10 cellular contexts compared by ENCODE assay signal in the genomic region with DNA sequence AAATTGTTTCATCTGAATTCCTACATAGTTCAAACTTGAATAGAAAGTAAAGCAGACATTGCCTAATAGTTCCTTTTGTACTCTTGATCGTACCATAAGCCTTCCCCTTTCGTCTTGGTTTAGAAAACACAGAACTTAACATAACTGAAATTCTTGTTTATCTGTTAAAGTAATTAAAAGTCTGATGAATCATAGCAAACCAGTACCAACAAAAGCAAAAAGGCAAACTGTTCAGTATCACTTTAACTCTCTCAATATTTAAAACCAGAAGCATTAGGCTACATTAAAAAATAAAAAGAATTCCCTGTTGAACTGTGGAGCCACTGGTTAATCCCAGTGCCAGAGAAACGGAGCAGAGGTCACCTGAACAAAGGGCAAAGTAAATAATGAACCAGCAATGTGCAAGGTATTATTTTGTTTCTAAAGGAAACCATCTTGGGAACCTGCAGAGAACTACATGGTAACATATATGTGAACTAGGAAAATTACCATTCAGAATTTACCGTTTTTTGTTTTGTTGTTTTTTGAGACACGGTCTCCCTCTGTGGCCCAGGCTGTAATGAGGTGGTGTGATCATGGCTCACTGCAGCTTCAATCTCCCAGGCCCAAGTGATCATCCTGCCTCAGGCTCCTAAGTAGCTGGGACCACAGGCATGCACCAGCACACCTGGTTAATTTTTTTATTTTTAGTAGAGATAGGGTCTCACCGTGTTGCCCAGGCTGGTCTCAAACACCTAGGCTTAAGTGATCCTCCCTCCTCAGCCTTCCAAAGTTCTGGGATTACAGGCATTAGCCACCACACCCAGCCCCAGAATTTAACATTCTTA. TPM values are rescaled to one million over a fixed set of nuclear protein-coding genes. Genes with fewer than 3 reads are reported as not detected.
DNase-seq lines count a peak whose midpoint lies in the region; ATAC-seq and TF ChIP-seq lines count a peak whose summit lies in the region.
"Had no signal": no experiment of that assay in that cellular context is flagged by ENCODE, and none has a peak within 500 bp of the region (broad histone marks: within the 10 kb centered on the region; RNA-seq: fewer than 3 reads in every experiment).

No MANE protein-coding gene starts in this region.

- H3K4me1 Mint-ChIP-seq in memory B cell = peaks cover 21% of the 10 kb centered on the region

- peak overlapping the region; percentile 49 for H3K4me3 ChIP-seq in coronary artery
- no peak overlapping the region for H3K4me3 ChIP-seq in transverse colon
- H3K4me3 ChIP-seq: lung had no signal

- no peak overlapping the region for H3K4me3 Mint-ChIP-seq in memory B cell

- H3K27ac ChIP-seq in coronary artery (peak overlapping the region; percentile 56 to 86), transverse colon (peak overlapping the region; percentile 75 to 80 (median 76))

- peaks cover 41% of the 10 kb centered on the region for H3K36me3 Mint-ChIP-seq in memory B cell

- no peak for TF ChIP-seq EP300 in transverse colon (IDR thresholded peaks at IDR 0.05; ENCODE audit: low read depth)

- no peaks in the 10 kb centered on the region for H3K27me3 ChIP-seq in transverse colon

- H3K27ac Mint-ChIP-seq in memory B cell = peak overlapping the region; percentile 78

- peaks cover 0 to 11% (median 2%) of the 10 kb centered on the region in 4 donors for H3K36me3 ChIP-seq in transverse colon

- H3K9me3 Mint-ChIP-seq in memory B cell = peaks cover 5% of the 10 kb centered on the region

- no peaks in the 10 kb centered on the region for H3K27me3 Mint-ChIP-seq in memory B cell

- H3K9me3 ChIP-seq in transverse colon = no peaks in the 10 kb centered on the region

- TF ChIP-seq CTCF in coronary artery (IDR thresholded peaks at IDR 0.05) (no peak), transverse colon (IDR thresholded peaks at IDR 0.05) (no peak)

- in situ Hi-C loops in transverse colon (cut with MboI; ENCODE audit: low pct_ligation_motif_present in 1 of 4, low pct_unique_long_range_greater_than_20kb in 1 of 4, low sequenced_read_pairs in 3 of 4) = no loop called here

- DNase-seq in M059J (ENCODE audit: low read depth) (peak; percentile 54), coronary artery (ENCODE audit: low spot score) (no peak), memory B cell (ENCODE audit: low spot score in 2 of 2) (no peak), transverse colon (no peak), DMS53 treated with DMSO at 0.1 percent for 48 hours (lab: John Stamatoyannopoulos, UW; ENCODE audit: unreplicated experiment) (no peak)
- DNase-seq in stimulated activated CD4-positive, alpha-beta T cell treated with anti-CD3 and anti-CD28 coated beads, Interleukin-12 subunit alpha, Interleukin-12 subunit beta, amount 100 ng/mL, for 4 hours = no peak
- no peak for DNase-seq in effector CD8-positive, alpha-beta T cell (lab: John Stamatoyannopoulos, UW)
- DNase-seq: NCI-H1417 treated with DMSO at 0.1 percent for 48 hours had no signal

- intact Hi-C loops in transverse colon (cut with DNase I; ENCODE audit: low total_unique reads) = no loop called here

- 40 to 52% methylated on average over 5 to 6 of the region's 6 CpGs for WGBS in transverse colon (ENCODE audit: low coverage in 1 of 2), 2 donors

- peaks cover 22 to 56% (median 48%) of the 10 kb centered on the region in 4 donors for H3K4me1 ChIP-seq in transverse colon

- no peak for ATAC-seq in memory B cell (ENCODE audit: low read depth)
- no peak for ATAC-seq in GM21576 (IDR thresholded peaks at IDR 0.05; ENCODE audit: unreplicated experiment)

- TF ChIP-seq POLR2A in transverse colon (IDR thresholded peaks at IDR 0.05) = no peak

RNA-seq across cellular contexts. Expression of gene HIGD1C, which starts 17.1 kb away (rescaled TPM):
- not detected in 2 replicates for total RNA-seq in M059J (2014; rRNA removed; shearing (Covaris generic))
- not detected for total RNA-seq in transverse colon
- total RNA-seq: lung had no signal
